ENCODE assay signal across 9 cellular contexts in genomic region chrX:30865020-30865419, GRCh38. TPM values are rescaled to one million over a fixed set of nuclear protein-coding genes. Genes with fewer than 3 reads are reported as not detected.
DNase-seq lines count a peak whose midpoint lies in the region; ATAC-seq and TF ChIP-seq lines count a peak whose summit lies in the region.
"Had no signal": no experiment of that assay in that cellular context is flagged by ENCODE, and none has a peak within 500 bp of the region (broad histone marks: within the 10 kb centered on the region; RNA-seq: fewer than 3 reads in every experiment).

No MANE protein-coding gene starts in this region.

- DNase-seq in ELR (ENCODE audit: low read depth) (peak; percentile 20), H4 (ENCODE audit: low spot score) (peak; percentile 8), lung (ENCODE audit: low spot score) (no peak), T1000 (lab: John Stamatoyannopoulos, UW) (no peak), NCI-H1436 treated with DMSO at 0.1 percent for 48 hours (lab: John Stamatoyannopoulos, UW) (no peak), coronary artery (ENCODE audit: low spot score) (no peak)
- peak; percentile 10 for DNase-seq in activated CD4-positive, alpha-beta T cell treated with anti-CD3 and anti-CD28 coated beads, Interleukin-2, amount 10 ng/mL, durations not matched to agents 7 days and 5 days
- DNase-seq in activated CD8-positive, alpha-beta memory T cell treated with anti-CD3 and anti-CD28 coated beads for 24 hours: no peak
- DNase-seq: NCI-H2029 treated with DMSO at 0.1 percent for 48 hours had no signal

- peak overlapping the region in 1 of 2 donors; percentile 24 for H3K27ac ChIP-seq in lung (ENCODE audit: low read depth in 1 of 2, low read length in 1 of 2)
- peak overlapping the region in 1 of 2 donors; percentile 23 for H3K27ac ChIP-seq in coronary artery

- POLR2A ChIA-PET in activated CD4-positive, alpha-beta T cell treated with anti-CD3 and anti-CD28 coated beads, Interleukin-2, amount 10 ng/mL, durations not matched to agents 7 days and 5 days (lab: Charles Lee): no interaction called here

- no peak overlapping the region for H3K27ac Mint-ChIP-seq in activated CD4-positive, alpha-beta T cell treated with anti-CD3 and anti-CD28 coated beads, Interleukin-2, amount 10 ng/mL, durations not matched to agents 7 days and 5 days

- no peaks in the 10 kb centered on the region for H3K36me3 ChIP-seq in lung (ENCODE audit: control insufficient read depth in 2 of 2, insufficient read depth in 2 of 2, low read length in 2 of 2)

- H3K4me3 ChIP-seq in lung: no peak overlapping the region
- H3K4me3 ChIP-seq in coronary artery: no peak overlapping the region

- H3K27me3 ChIP-seq in lung (ENCODE audit: control insufficient read depth, insufficient read depth): no peaks in the 10 kb centered on the region

- 41 to 66% methylated on average over 3 of the region's 3 CpGs for WGBS in lung, 2 donors

- no peaks in the 10 kb centered on the region for H3K9me3 Mint-ChIP-seq in activated CD4-positive, alpha-beta T cell treated with anti-CD3 and anti-CD28 coated beads, Interleukin-2, amount 10 ng/mL, durations not matched to agents 7 days and 5 days

- no peaks in the 10 kb centered on the region for H3K9me3 ChIP-seq in lung (ENCODE audit: control insufficient read depth in 2 of 2, insufficient read depth in 1 of 2, low read length in 1 of 2)

- peak; percentile 43 for ATAC-seq in lung (ENCODE audit: insufficient read depth, low FRiP score)

- H3K4me3 Mint-ChIP-seq in activated CD4-positive, alpha-beta T cell treated with anti-CD3 and anti-CD28 coated beads, Interleukin-2, amount 10 ng/mL, durations not matched to agents 7 days and 5 days: no peak overlapping the region

- TF ChIP-seq CTCF in lung (IDR thresholded peaks at IDR 0.05; ENCODE audit: control extremely low read depth, extremely low read depth): no peak
- no peak for TF ChIP-seq CTCF in coronary artery (IDR thresholded peaks at IDR 0.05)

- peaks cover 10% of the 10 kb centered on the region for H3K4me1 Mint-ChIP-seq in activated CD4-positive, alpha-beta T cell treated with anti-CD3 and anti-CD28 coated beads, Interleukin-2, amount 10 ng/mL, durations not matched to agents 7 days and 5 days

- CTCF ChIA-PET in activated CD4-positive, alpha-beta T cell treated with anti-CD3 and anti-CD28 coated beads, Interleukin-2, amount 10 ng/mL, durations not matched to agents 7 days and 5 days (lab: Charles Lee): interaction anchor here (1.1 to 1.5 kb wide), 2 partner anchors 10 to 129 kb away, joined by 4 to 5 read pairs; no protein-coding TSS in a partner anchor

- H3K36me3 Mint-ChIP-seq in activated CD4-positive, alpha-beta T cell treated with anti-CD3 and anti-CD28 coated beads, Interleukin-2, amount 10 ng/mL, durations not matched to agents 7 days and 5 days (ENCODE audit: low read depth): peaks cover 11% of the 10 kb centered on the region

- H3K27me3 Mint-ChIP-seq in activated CD4-positive, alpha-beta T cell treated with anti-CD3 and anti-CD28 coated beads, Interleukin-2, amount 10 ng/mL, durations not matched to agents 7 days and 5 days: no peaks in the 10 kb centered on the region

- no peaks in the 10 kb centered on the region for H3K4me1 ChIP-seq in lung (ENCODE audit: control insufficient read depth in 2 of 2, insufficient read depth in 2 of 2, low read length in 2 of 2)

RNA-seq across cellular contexts. Expression of gene TAB3, which starts 24.0 kb away (rescaled TPM):
- 10.8 and 11.0 TPM in 2 replicates for total RNA-seq in H4 (2014; rRNA removed; shearing (Covaris generic))
- total RNA-seq in activated CD4-positive, alpha-beta T cell treated with anti-CD3 and anti-CD28 coated beads, Interleukin-2, amount 10 ng/mL, durations not matched to agents 7 days and 5 days: 10 to 100 TPM; 16.8 to 20.7 TPM
- total RNA-seq in lung: 10 to 100 TPM; 17.2 to 24.8 TPM
- polyA plus RNA-seq in lung: 10 to 100 TPM in 1 of 2 donors, 1 to 10 TPM in 1; 7.6 to 10.3 TPM

Comparison
In these comparisons a context has a peak if more than half of its experiments do, and no peak if none do; other contexts are left out.
1. DNase-seq: peak in ELR (single experiment), H4 (single experiment) and activated CD4-positive, alpha-beta T cell treated with anti-CD3 and anti-CD28 coated beads, Interleukin-2, amount 10 ng/mL, durations not matched to agents 7 days and 5 days (single experiment); none in lung (single experiment), T1000 (single experiment), activated CD8-positive, alpha-beta memory T cell treated with anti-CD3 and anti-CD28 coated beads for 24 hours (single experiment), NCI-H1436 treated with DMSO at 0.1 percent for 48 hours (single experiment) and coronary artery (single experiment).